Comparison of ENCODE assay signal across 1 cellular context in the genomic region with DNA sequence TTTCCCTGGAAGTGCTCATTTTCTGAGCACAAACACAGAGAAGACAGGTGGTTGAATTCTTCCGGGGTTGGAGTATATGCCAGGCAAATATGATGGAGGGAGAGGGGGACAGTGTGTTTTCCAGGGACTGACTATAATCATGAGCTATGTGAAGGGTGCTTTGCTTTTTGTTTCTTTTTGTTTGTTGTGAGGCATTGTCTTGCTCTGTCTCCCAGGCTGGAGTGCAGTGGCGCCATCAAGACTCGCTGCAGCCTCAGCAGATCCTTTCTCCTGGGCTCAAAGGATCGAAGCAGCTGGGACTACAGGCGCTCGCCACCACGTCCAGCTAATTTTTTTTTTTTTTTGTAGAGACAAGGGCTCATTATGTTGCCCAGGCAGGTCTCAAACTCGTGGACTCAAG.
TF ChIP-seq lines count a peak whose summit lies in the region.

No MANE protein-coding gene starts in this region.

TF ChIP-seq in HepG2, 621 proteins besides CTCF, POLR2A, EP300 and RAD21:
- TF ChIP-seq ZNF788 (CRISPR knock-in tag; IDR thresholded peaks at IDR 0.05; ENCODE audit: borderline replicate concordance) (no peak), CBX2 (IDR thresholded peaks at IDR 0.05; ENCODE audit: low read depth, low read length) (no peak), CBX2 (CRISPR knock-in tag; IDR thresholded peaks at IDR 0.05; ENCODE audit: low read depth) (no peak), ZBTB21 (CRISPR knock-in tag; IDR thresholded peaks at IDR 0.05) (no peak), ZNF33A (CRISPR knock-in tag; IDR thresholded peaks at IDR 0.05; ENCODE audit: borderline replicate concordance) (0 out of 2 replicates have a peak, but pooled peaks have one; percentile 68), ZNF878 (CRISPR knock-in tag; IDR thresholded peaks at IDR 0.05) (no peak), FOXK2 (IDR thresholded peaks at IDR 0.05) (no peak), ZNF737 (CRISPR knock-in tag; IDR thresholded peaks at IDR 0.05; ENCODE audit: borderline replicate concordance) (no peak), ZNF816 (CRISPR knock-in tag; IDR thresholded peaks at IDR 0.05; ENCODE audit: borderline replicate concordance) (peak; percentile 65; the same call in 1 of the 2 replicates)
- TF ChIP-seq, protein P1, sequence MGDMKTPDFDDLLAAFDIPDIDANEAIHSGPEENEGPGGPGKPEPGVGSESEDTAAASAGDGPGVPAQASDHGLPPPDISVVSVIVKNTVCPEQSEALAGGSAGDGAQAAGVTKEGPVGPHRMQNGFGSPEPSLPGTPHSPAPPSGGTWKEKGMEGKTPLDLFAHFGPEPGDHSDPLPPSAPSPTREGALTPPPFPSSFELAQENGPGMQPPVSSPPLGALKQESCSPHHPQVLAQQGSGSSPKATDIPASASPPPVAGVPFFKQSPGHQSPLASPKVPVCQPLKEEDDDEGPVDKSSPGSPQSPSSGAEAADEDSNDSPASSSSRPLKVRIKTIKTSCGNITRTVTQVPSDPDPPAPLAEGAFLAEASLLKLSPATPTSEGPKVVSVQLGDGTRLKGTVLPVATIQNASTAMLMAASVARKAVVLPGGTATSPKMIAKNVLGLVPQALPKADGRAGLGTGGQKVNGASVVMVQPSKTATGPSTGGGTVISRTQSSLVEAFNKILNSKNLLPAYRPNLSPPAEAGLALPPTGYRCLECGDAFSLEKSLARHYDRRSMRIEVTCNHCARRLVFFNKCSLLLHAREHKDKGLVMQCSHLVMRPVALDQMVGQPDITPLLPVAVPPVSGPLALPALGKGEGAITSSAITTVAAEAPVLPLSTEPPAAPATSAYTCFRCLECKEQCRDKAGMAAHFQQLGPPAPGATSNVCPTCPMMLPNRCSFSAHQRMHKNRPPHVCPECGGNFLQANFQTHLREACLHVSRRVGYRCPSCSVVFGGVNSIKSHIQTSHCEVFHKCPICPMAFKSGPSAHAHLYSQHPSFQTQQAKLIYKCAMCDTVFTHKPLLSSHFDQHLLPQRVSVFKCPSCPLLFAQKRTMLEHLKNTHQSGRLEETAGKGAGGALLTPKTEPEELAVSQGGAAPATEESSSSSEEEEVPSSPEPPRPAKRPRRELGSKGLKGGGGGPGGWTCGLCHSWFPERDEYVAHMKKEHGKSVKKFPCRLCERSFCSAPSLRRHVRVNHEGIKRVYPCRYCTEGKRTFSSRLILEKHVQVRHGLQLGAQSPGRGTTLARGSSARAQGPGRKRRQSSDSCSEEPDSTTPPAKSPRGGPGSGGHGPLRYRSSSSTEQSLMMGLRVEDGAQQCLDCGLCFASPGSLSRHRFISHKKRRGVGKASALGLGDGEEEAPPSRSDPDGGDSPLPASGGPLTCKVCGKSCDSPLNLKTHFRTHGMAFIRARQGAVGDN (CRISPR knock-in tag; IDR thresholded peaks at IDR 0.05), result 0 out of 2 replicates have a peak, but pooled peaks have one; percentile 7
- TF ChIP-seq, protein P2, sequence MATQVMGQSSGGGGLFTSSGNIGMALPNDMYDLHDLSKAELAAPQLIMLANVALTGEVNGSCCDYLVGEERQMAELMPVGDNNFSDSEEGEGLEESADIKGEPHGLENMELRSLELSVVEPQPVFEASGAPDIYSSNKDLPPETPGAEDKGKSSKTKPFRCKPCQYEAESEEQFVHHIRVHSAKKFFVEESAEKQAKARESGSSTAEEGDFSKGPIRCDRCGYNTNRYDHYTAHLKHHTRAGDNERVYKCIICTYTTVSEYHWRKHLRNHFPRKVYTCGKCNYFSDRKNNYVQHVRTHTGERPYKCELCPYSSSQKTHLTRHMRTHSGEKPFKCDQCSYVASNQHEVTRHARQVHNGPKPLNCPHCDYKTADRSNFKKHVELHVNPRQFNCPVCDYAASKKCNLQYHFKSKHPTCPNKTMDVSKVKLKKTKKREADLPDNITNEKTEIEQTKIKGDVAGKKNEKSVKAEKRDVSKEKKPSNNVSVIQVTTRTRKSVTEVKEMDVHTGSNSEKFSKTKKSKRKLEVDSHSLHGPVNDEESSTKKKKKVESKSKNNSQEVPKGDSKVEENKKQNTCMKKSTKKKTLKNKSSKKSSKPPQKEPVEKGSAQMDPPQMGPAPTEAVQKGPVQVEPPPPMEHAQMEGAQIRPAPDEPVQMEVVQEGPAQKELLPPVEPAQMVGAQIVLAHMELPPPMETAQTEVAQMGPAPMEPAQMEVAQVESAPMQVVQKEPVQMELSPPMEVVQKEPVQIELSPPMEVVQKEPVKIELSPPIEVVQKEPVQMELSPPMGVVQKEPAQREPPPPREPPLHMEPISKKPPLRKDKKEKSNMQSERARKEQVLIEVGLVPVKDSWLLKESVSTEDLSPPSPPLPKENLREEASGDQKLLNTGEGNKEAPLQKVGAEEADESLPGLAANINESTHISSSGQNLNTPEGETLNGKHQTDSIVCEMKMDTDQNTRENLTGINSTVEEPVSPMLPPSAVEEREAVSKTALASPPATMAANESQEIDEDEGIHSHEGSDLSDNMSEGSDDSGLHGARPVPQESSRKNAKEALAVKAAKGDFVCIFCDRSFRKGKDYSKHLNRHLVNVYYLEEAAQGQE (IDR thresholded peaks at IDR 0.05; ENCODE audit: borderline replicate concordance in 1 of 2, low read depth in 1 of 2, low read length in 2 of 2), result no peak
- TF ChIP-seq, protein P3, sequence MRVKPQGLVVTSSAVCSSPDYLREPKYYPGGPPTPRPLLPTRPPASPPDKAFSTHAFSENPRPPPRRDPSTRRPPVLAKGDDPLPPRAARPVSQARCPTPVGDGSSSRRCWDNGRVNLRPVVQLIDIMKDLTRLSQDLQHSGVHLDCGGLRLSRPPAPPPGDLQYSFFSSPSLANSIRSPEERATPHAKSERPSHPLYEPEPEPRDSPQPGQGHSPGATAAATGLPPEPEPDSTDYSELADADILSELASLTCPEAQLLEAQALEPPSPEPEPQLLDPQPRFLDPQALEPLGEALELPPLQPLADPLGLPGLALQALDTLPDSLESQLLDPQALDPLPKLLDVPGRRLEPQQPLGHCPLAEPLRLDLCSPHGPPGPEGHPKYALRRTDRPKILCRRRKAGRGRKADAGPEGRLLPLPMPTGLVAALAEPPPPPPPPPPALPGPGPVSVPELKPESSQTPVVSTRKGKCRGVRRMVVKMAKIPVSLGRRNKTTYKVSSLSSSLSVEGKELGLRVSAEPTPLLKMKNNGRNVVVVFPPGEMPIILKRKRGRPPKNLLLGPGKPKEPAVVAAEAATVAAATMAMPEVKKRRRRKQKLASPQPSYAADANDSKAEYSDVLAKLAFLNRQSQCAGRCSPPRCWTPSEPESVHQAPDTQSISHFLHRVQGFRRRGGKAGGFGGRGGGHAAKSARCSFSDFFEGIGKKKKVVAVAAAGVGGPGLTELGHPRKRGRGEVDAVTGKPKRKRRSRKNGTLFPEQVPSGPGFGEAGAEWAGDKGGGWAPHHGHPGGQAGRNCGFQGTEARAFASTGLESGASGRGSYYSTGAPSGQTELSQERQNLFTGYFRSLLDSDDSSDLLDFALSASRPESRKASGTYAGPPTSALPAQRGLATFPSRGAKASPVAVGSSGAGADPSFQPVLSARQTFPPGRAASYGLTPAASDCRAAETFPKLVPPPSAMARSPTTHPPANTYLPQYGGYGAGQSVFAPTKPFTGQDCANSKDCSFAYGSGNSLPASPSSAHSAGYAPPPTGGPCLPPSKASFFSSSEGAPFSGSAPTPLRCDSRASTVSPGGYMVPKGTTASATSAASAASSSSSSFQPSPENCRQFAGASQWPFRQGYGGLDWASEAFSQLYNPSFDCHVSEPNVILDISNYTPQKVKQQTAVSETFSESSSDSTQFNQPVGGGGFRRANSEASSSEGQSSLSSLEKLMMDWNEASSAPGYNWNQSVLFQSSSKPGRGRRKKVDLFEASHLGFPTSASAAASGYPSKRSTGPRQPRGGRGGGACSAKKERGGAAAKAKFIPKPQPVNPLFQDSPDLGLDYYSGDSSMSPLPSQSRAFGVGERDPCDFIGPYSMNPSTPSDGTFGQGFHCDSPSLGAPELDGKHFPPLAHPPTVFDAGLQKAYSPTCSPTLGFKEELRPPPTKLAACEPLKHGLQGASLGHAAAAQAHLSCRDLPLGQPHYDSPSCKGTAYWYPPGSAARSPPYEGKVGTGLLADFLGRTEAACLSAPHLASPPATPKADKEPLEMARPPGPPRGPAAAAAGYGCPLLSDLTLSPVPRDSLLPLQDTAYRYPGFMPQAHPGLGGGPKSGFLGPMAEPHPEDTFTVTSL (CRISPR knock-in tag; IDR thresholded peaks at IDR 0.05; ENCODE audit: borderline replicate concordance), result 0 out of 2 replicates have a peak, but pooled peaks have one; percentile 25
